In genomic region chr10:58622286-58622685, GRCh38 we compare ENCODE assay signal across 22 cellular contexts.
DNase-seq lines count a peak whose midpoint lies in the region; ATAC-seq, FAIRE-seq and TF ChIP-seq lines count a peak whose summit lies in the region.
"Had no signal": no experiment of that assay in that cellular context is flagged by ENCODE, and none has a peak within 500 bp of the region (broad histone marks: within the 10 kb centered on the region; RNA-seq: fewer than 3 reads in every experiment).

No MANE protein-coding gene starts in this region.

- H3K27me3 ChIP-seq in osteoblast (ENCODE audit: insufficient read depth, low read length), result no peaks in the 10 kb centered on the region
- no peaks in the 10 kb centered on the region for H3K27me3 ChIP-seq in thyroid gland

- H3K4me3 Mint-ChIP-seq in HFFc6, result peak overlapping the region; percentile 13; the same call in 1 of the 2 replicates
- no peak overlapping the region for H3K4me3 Mint-ChIP-seq in activated CD4-positive, alpha-beta memory T cell treated with anti-CD3 and anti-CD28 coated beads, Interleukin-2, amount 10 ng/mL, durations not matched to agents 7 days and 5 days
- H3K4me3 Mint-ChIP-seq: CD14-positive monocyte, H9 had no signal

- TF ChIP-seq EP300 in A549 (IDR thresholded peaks at IDR 0.05), result no peak

- H3K27ac Mint-ChIP-seq in HFFc6, result peak overlapping the region; percentile 68
- H3K27ac Mint-ChIP-seq in activated CD4-positive, alpha-beta memory T cell treated with anti-CD3 and anti-CD28 coated beads, Interleukin-2, amount 10 ng/mL, durations not matched to agents 7 days and 5 days, result no peak overlapping the region
- H3K27ac Mint-ChIP-seq: CD14-positive monocyte, H9 had no signal

- TF ChIP-seq CTCF in A549 (IDR thresholded peaks at IDR 0.05) (no peak), HFFc6 (IDR thresholded peaks at IDR 0.05) (no peak), osteoblast (IDR thresholded peaks at IDR 0.05; ENCODE audit: extremely low read depth, low read depth, low read length) (no peak), thyroid gland (IDR thresholded peaks at IDR 0.05) (no peak)

- H3K4me1 ChIP-seq in A549, result peaks cover 56% of the 10 kb centered on the region
- peaks cover 21% of the 10 kb centered on the region for H3K4me1 ChIP-seq in osteoblast (ENCODE audit: insufficient read depth, low read length)
- no peaks in the 10 kb centered on the region for H3K4me1 ChIP-seq in thyroid gland
- H3K4me1 ChIP-seq: Caco-2 had no signal

- POLR2A ChIA-PET in A549 (lab: Yijun Ruan, JAX), result no interaction called here
- POLR2A ChIA-PET in activated CD4-positive, alpha-beta memory T cell treated with anti-CD3 and anti-CD28 coated beads, Interleukin-2, amount 10 ng/mL, durations not matched to agents 7 days and 5 days (lab: Charles Lee), result no interaction called here

- no peaks in the 10 kb centered on the region for H3K27me3 Mint-ChIP-seq in HFFc6 (ENCODE audit: insufficient read depth)
- no peaks in the 10 kb centered on the region for H3K27me3 Mint-ChIP-seq in activated CD4-positive, alpha-beta memory T cell treated with anti-CD3 and anti-CD28 coated beads, Interleukin-2, amount 10 ng/mL, durations not matched to agents 7 days and 5 days

- H2AFZ ChIP-seq in osteoblast (ENCODE audit: low read length), result no peak overlapping the region

- no peak for TF ChIP-seq RAD21 in A549 (conservative IDR thresholded peaks at IDR 0.05 in 1 of 2, IDR thresholded peaks at IDR 0.05 in 1 of 2)

- CTCF ChIA-PET in A549 (lab: Yijun Ruan, JAX), result interaction anchor here (1.1 kb wide), 1 partner anchor 44 kb away, joined by 3 read pairs; no protein-coding TSS in a partner anchor
- CTCF ChIA-PET in activated CD4-positive, alpha-beta memory T cell treated with anti-CD3 and anti-CD28 coated beads, Interleukin-2, amount 10 ng/mL, durations not matched to agents 7 days and 5 days (lab: Charles Lee), result no interaction called here

- H3K36me3 ChIP-seq in osteoblast (ENCODE audit: insufficient read depth, low read length), result no peaks in the 10 kb centered on the region
- H3K36me3 ChIP-seq in thyroid gland, result no peaks in the 10 kb centered on the region

- H4K20me1 ChIP-seq in osteoblast (ENCODE audit: insufficient read depth, low read length), result peaks cover 12% of the 10 kb centered on the region

- 90% methylated on average over 2 of the region's 2 CpGs for WGBS in A549 (ENCODE audit: missing lambda C conversion rate)
- 53 to 60% methylated on average over 2 of the region's 2 CpGs for whole genome bisulfite sequencing in thyroid gland, 2 donors

- H3K36me3 Mint-ChIP-seq in HFFc6 (ENCODE audit: low read depth), result peaks cover 46% of the 10 kb centered on the region
- no peaks in the 10 kb centered on the region for H3K36me3 Mint-ChIP-seq in activated CD4-positive, alpha-beta memory T cell treated with anti-CD3 and anti-CD28 coated beads, Interleukin-2, amount 10 ng/mL, durations not matched to agents 7 days and 5 days (ENCODE audit: low read depth)
- H3K36me3 Mint-ChIP-seq: CD14-positive monocyte had no signal

- peaks cover 82% of the 10 kb centered on the region for H3K4me1 Mint-ChIP-seq in HFFc6 (ENCODE audit: low read depth)
- no peaks in the 10 kb centered on the region for H3K4me1 Mint-ChIP-seq in activated CD4-positive, alpha-beta memory T cell treated with anti-CD3 and anti-CD28 coated beads, Interleukin-2, amount 10 ng/mL, durations not matched to agents 7 days and 5 days
- H3K4me1 Mint-ChIP-seq: H9 had no signal

- no peak overlapping the region for H3K4me2 ChIP-seq in A549
- no peak overlapping the region for H3K4me2 ChIP-seq in osteoblast (ENCODE audit: insufficient read depth, low read length)

- H3K4me3 ChIP-seq in A549 (no peak overlapping the region), osteoblast (ENCODE audit: insufficient read depth, low read length) (no peak overlapping the region), thyroid gland (replicated peaks in 1 of 3) (no peak overlapping the region)

- ATAC-seq in A549, result no peak
- ATAC-seq in GM18519 (IDR thresholded peaks at IDR 0.05; ENCODE audit: low FRiP score, unreplicated experiment), result no peak
- ATAC-seq: Panc1 had no signal

- intact Hi-C loops in thyroid gland (cut with DNase I), result no loop called here

- no peaks in the 10 kb centered on the region for H3K9me3 Mint-ChIP-seq in HFFc6
- no peaks in the 10 kb centered on the region for H3K9me3 Mint-ChIP-seq in activated CD4-positive, alpha-beta memory T cell treated with anti-CD3 and anti-CD28 coated beads, Interleukin-2, amount 10 ng/mL, durations not matched to agents 7 days and 5 days
- H3K9me3 Mint-ChIP-seq: H9 had no signal

- TF ChIP-seq POLR2A in A549 (IDR thresholded peaks at IDR 0.05; ENCODE audit: low read length) (no peak), thyroid gland (IDR thresholded peaks at IDR 0.05) (no peak)

- H3K9me3 ChIP-seq in A549 (no peaks in the 10 kb centered on the region), osteoblast (ENCODE audit: low read depth, low read length) (no peaks in the 10 kb centered on the region), thyroid gland (no peaks in the 10 kb centered on the region)

- H3K79me2 ChIP-seq in osteoblast (ENCODE audit: insufficient read depth, low read length), result peaks cover 59% of the 10 kb centered on the region

- DNase-seq in A549 (ENCODE audit: low read depth in 1 of 2, low spot score in 1 of 2) (no peak), HFFc6 (peak; percentile 34), fibroblast of gingiva (ENCODE audit: low read depth) (peak; percentile 54), osteoblast (ENCODE audit: insufficient read length, low spot score, missing footprints) (no peak), DMS153 treated with DMSO at 0.1 percent for 48 hours (lab: John Stamatoyannopoulos, UW; ENCODE audit: unreplicated experiment) (no peak), thyroid gland (no peak)
- DNase-seq in activated CD4-positive, alpha-beta memory T cell treated with anti-CD3 and anti-CD28 coated beads, Interleukin-2, amount 10 ng/mL, durations not matched to agents 7 days and 5 days, result no peak
- DNase-seq: 8988T, Caco-2, DMS79, GF-D8, H9, MV-4-11, NCI-H1417 treated with DMSO at 0.1 percent for 48 hours, NCI-H2029, NCI-H2171 treated with DMSO at 0.1 percent for 48 hours, NCI-H510A, NCI-H82, Right ventricle myocardium superior had no signal

- no peak for FAIRE-seq in A549 (lab: Jason Lieb, UNC)

- H3K27ac ChIP-seq in A549 (peak overlapping the region; percentile 25 to 48; a peak in 3 of 6 replicates), osteoblast (ENCODE audit: low read depth, low read length) (peak overlapping the region; percentile 4), thyroid gland (no peak overlapping the region)

TF ChIP-seq in A549, 52 proteins besides CTCF, POLR2A, EP300 and RAD21:
- TF ChIP-seq HMGXB4 (CRISPR knock-in tag; IDR thresholded peaks at IDR 0.05; ENCODE audit: borderline replicate concordance) (no peak), GATA3 (IDR thresholded peaks at IDR 0.05; ENCODE audit: borderline replicate concordance) (no peak)

Comparison
In these comparisons a context has a peak if more than half of its experiments do, and no peak if none do; other contexts are left out.
1. DNase-seq: peak in HFFc6 (single experiment) and fibroblast of gingiva (single experiment); none in A549 (0 of 2), osteoblast (single experiment), activated CD4-positive, alpha-beta memory T cell treated with anti-CD3 and anti-CD28 coated beads, Interleukin-2, amount 10 ng/mL, durations not matched to agents 7 days and 5 days (single experiment), DMS153 treated with DMSO at 0.1 percent for 48 hours (single experiment) and thyroid gland (0 of 2).
2. H3K27ac ChIP-seq: peak in A549 (2 of 2) and osteoblast (single experiment); none in thyroid gland (0 of 3).